In genomic region chr13:43894438-43894837, GRCh38 we compare ENCODE assay signal across 18 cellular contexts. TPM values are rescaled to one million over a fixed set of nuclear protein-coding genes. Genes with fewer than 3 reads are reported as not detected.
DNase-seq lines count a peak whose midpoint lies in the region; FAIRE-seq and TF ChIP-seq lines count a peak whose summit lies in the region.
"Had no signal": no experiment of that assay in that cellular context is flagged by ENCODE, and none has a peak within 500 bp of the region (broad histone marks: within the 10 kb centered on the region; RNA-seq: fewer than 3 reads in every experiment).

No MANE protein-coding gene starts in this region.

- no TSS peak for BruUV-seq in A673 (replicated peaks; lab: Mats Ljungman, UMichigan)
- no TSS peak for BruUV-seq in PC-9 (replicated peaks; lab: Mats Ljungman, UMichigan)

- intact Hi-C loops in A673 (cut with micrococcal nuclease; ENCODE audit: unreplicated experiment) (no loop called here), PC-9 (cut with micrococcal nuclease; ENCODE audit: unreplicated experiment) (no loop called here), ascending aorta (cut with DNase I) (no loop called here)

- H3K4me2 ChIP-seq in PC-9, result no peak overlapping the region

- no peak overlapping the region for H2AFZ ChIP-seq in PC-9

- CTCF ChIA-PET in A673 (lab: Charles Lee), result interaction anchor here (0.7 kb wide), 1 partner anchor 153 kb away, joined by 5 read pairs; no protein-coding TSS in a partner anchor
- CTCF ChIA-PET in PC-9 (lab: Charles Lee), result no interaction called here

- H3K27ac ChIP-seq in A673 (ENCODE audit: low read depth, low read length, poor library complexity, severe bottlenecking), result no peak overlapping the region
- H3K27ac ChIP-seq in PC-9, result no peak overlapping the region
- H3K27ac ChIP-seq in coronary artery, result no peak overlapping the region
- no peak overlapping the region for H3K27ac ChIP-seq in ascending aorta
- H3K27ac ChIP-seq: adrenal gland, prostate gland had no signal

- no peaks in the 10 kb centered on the region for H3K9me2 ChIP-seq in PC-9 (ENCODE audit: insufficient read depth)

- H3K79me2 ChIP-seq in PC-9 (ENCODE audit: low read depth), result no peaks in the 10 kb centered on the region

- POLR2A ChIA-PET in A673 (lab: Charles Lee; ENCODE audit: low non-redundant PET) (no interaction called here), PC-9 (lab: Charles Lee; ENCODE audit: unreplicated experiment) (interaction anchor here (0.7 kb wide), 1 partner anchor 471 kb away, joined by 3 read pairs; no protein-coding TSS in a partner anchor)

- H3K4me3 ChIP-seq in A673 (ENCODE audit: low read depth, low read length, poor library complexity, severe bottlenecking) (no peak overlapping the region), PC-9 (no peak overlapping the region), coronary artery (no peak overlapping the region), ascending aorta (no peak overlapping the region)
- H3K4me3 ChIP-seq: adrenal gland, lung, prostate gland had no signal

- DNase-seq in A673 (ENCODE audit: low spot score), result peak; percentile 9
- DNase-seq in PC-9, result no peak
- DNase-seq in frontal cortex (ENCODE audit: low spot score in 2 of 2), result no peak
- no peak for DNase-seq in coronary artery (ENCODE audit: low spot score)
- no peak for DNase-seq in stimulated activated CD4-positive, alpha-beta T cell treated with anti-CD3 and anti-CD28 coated beads, Interleukin-4, amount 100 ng/mL, for 4 hours
- DNase-seq in ascending aorta (ENCODE audit: low spot score in 2 of 2), result no peak
- no peak for DNase-seq in HT-29 (ENCODE audit: low spot score)
- DNase-seq: activated B cell treated with CpG ODN at 0.5 μM for 24 hours; adrenal gland; CD4-positive, CD25-positive, alpha-beta regulatory T cell; effector CD8-positive, alpha-beta T cell; NCI-H1092; NCI-H524; stimulated activated CD4-positive, alpha-beta T cell treated with anti-CD3 and anti-CD28 coated beads, Interleukin-2, amount 100 ng/mL, for 48 hours; stimulated activated naive CD4-positive, alpha-beta T cell had no signal

- no peaks in the 10 kb centered on the region for H3K36me3 ChIP-seq in A673 (ENCODE audit: insufficient read depth, low read length, poor library complexity, severe bottlenecking)
- no peaks in the 10 kb centered on the region; the same call in 1 of the 2 replicates for H3K36me3 ChIP-seq in PC-9 (ENCODE audit: low read depth)
- H3K36me3 ChIP-seq in ascending aorta, result peaks cover 0 to 2% of the 10 kb centered on the region in 2 donors
- H3K36me3 ChIP-seq: adrenal gland, prostate gland had no signal

- FAIRE-seq in G401.6 (lab: Jason Lieb, UNC) (peak; percentile 84), frontal cortex (lab: Jason Lieb, UNC) (peak; percentile 88)

- H3K4me1 ChIP-seq in A673 (ENCODE audit: insufficient read depth, low read length, poor library complexity, severe bottlenecking) (no peaks in the 10 kb centered on the region), PC-9 (replicated peaks; ENCODE audit: insufficient read depth) (peaks cover 5% of the 10 kb centered on the region; the same call in 1 of the 2 replicates), ascending aorta (no peaks in the 10 kb centered on the region)
- H3K4me1 ChIP-seq: adrenal gland, prostate gland had no signal

- H3K27me3 ChIP-seq in A673 (replicated peaks; ENCODE audit: insufficient read depth, low read depth, low read length, poor library complexity) (peaks cover 4% of the 10 kb centered on the region), PC-9 (ENCODE audit: insufficient read depth, low read depth) (no peaks in the 10 kb centered on the region), ascending aorta (no peaks in the 10 kb centered on the region)
- H3K27me3 ChIP-seq: adrenal gland had no signal

- TF ChIP-seq CTCF in A673 (conservative IDR thresholded peaks at IDR 0.05; ENCODE audit: low read depth, low read length), result peak; percentile 50; the same call in 1 of the 2 replicates
- peak; percentile 40; the same call in 1 of the 2 replicates for TF ChIP-seq CTCF in PC-9 (conservative IDR thresholded peaks at IDR 0.05)
- no peak for TF ChIP-seq CTCF in coronary artery (IDR thresholded peaks at IDR 0.05)
- TF ChIP-seq CTCF in ascending aorta (IDR thresholded peaks at IDR 0.05), result no peak

- peaks cover 8% of the 10 kb centered on the region for H3F3A ChIP-seq in PC-9 (ENCODE audit: insufficient read depth, low read depth)

- H4K20me1 ChIP-seq in PC-9 (ENCODE audit: insufficient read depth), result no peaks in the 10 kb centered on the region

- H3K9me3 ChIP-seq in A673 (ENCODE audit: low read depth, low read length, poor library complexity, severe bottlenecking) (no peaks in the 10 kb centered on the region), PC-9 (ENCODE audit: insufficient read depth, low read depth) (no peaks in the 10 kb centered on the region), ascending aorta (no peaks in the 10 kb centered on the region)
- H3K9me3 ChIP-seq: adrenal gland, prostate gland had no signal

RNA-seq across cellular contexts. Expression of gene LACC1, which starts 14.7 kb away (rescaled TPM):
- 0.47 and 0.59 TPM in 2 replicates for total RNA-seq in A673 (2021)
- 2.4 and 3.0 TPM in 2 replicates for total RNA-seq in PC-9 (2021)
- total RNA-seq in frontal cortex, result 9.4 TPM
- total RNA-seq in ascending aorta, result 6.3 TPM
- total RNA-seq in HT-29 (2014; rRNA removed; shearing (Covaris generic)), result 2.1 and 5.7 TPM in 2 replicates

RNA-seq across cellular contexts. Expression of gene CCDC122, which starts 14.9 kb away (rescaled TPM):
- total RNA-seq in A673 (2021), result 1.2 and 2.6 TPM in 2 replicates
- total RNA-seq in PC-9 (2021), result 7.4 and 7.9 TPM in 2 replicates
- 10.2 TPM for total RNA-seq in frontal cortex
- total RNA-seq in ascending aorta, result 0.64 TPM
- total RNA-seq in HT-29 (2014; rRNA removed; shearing (Covaris generic)), result 0.31 and 1.1 TPM in 2 replicates

Comparison
In these comparisons a context has a peak if more than half of its experiments do, and no peak if none do; other contexts are left out.
1. CTCF ChIP-seq: peak in A673 (single experiment) and PC-9 (single experiment); none in coronary artery (single experiment) and ascending aorta (0 of 3).